17 cellular contexts compared by ENCODE assay signal in genomic region chr9:135774794-135775525, GRCh38.
A peak's percentile ranks its signal among the peaks of the same experiment; 100 is the strongest.
DNase-seq lines count a peak whose midpoint lies in the region; ATAC-seq, FAIRE-seq and TF ChIP-seq lines count a peak whose summit lies in the region.
"Had no signal": no experiment of that assay in that cellular context is flagged by ENCODE, and none has a peak within 500 bp of the region (broad histone marks: within the 10 kb centered on the region; RNA-seq: fewer than 3 reads in every experiment).

No MANE protein-coding gene starts in this region.

- CTCF ChIA-PET in A549 (lab: Yijun Ruan, JAX): no interaction called here
- CTCF ChIA-PET in IMR-90 (lab: Yijun Ruan, JAX): no interaction called here
- CTCF ChIA-PET in H1 (lab: Charles Lee; ENCODE audit: partially characterized antibody): interaction anchor here (0.9 to 1.9 kb wide), 4 partner anchors 23 to 171 kb away, joined by 3 to 7 read pairs (median 4); no protein-coding TSS in a partner anchor

- no peak overlapping the region for H2BK5ac ChIP-seq in IMR-90 (ENCODE audit: low read depth, low read length, poor library complexity, severe bottlenecking)
- no peak overlapping the region for H2BK5ac ChIP-seq in H1 (ENCODE audit: low read depth, low read length)
- H2BK5ac ChIP-seq in neuronal stem cell (ENCODE audit: low read length): peak overlapping the region; percentile 53

- H3K23me2 ChIP-seq in H1 (ENCODE audit: low read depth, low read length): peaks cover 6% of the 10 kb centered on the region; the same call in 1 of the 2 replicates

- TF ChIP-seq CTCF in A549 (IDR thresholded peaks at IDR 0.05) (no peak), IMR-90 (conservative IDR thresholded peaks at IDR 0.05; ENCODE audit: low read depth, low read length) (no peak), H1 (IDR thresholded peaks at IDR 0.05; ENCODE audit: control extremely low read depth in 1 of 3, insufficient read depth in 1 of 3, low read depth in 1 of 3, low read length in 3 of 3) (no peak)

- H3K23ac ChIP-seq in IMR-90 (ENCODE audit: low read depth, low read length) (no peak overlapping the region), H1 (ENCODE audit: insufficient read length) (no peak overlapping the region), neuronal stem cell (ENCODE audit: low read depth, low read length, poor library complexity) (peak overlapping the region; percentile 4)

- H2BK120ac ChIP-seq in IMR-90 (ENCODE audit: low read depth, low read length) (no peak overlapping the region), H1 (replicated peaks; ENCODE audit: low read depth, low read length) (no peak overlapping the region), neuronal stem cell (ENCODE audit: low read depth, low read length) (no peak overlapping the region)

- DNase-seq in A549 (ENCODE audit: low read depth in 1 of 2, low spot score in 1 of 2): no peak
- DNase-seq in IMR-90: no peak
- DNase-seq in H1 (ENCODE audit: low read depth in 1 of 2, low spot score in 2 of 2): no peak
- no peak for DNase-seq in neuronal stem cell (ENCODE audit: low spot score)
- no peak for DNase-seq in activated naive CD4-positive, alpha-beta T cell treated with Interleukin-2 at 50 U/mL for 16 hours
- no peak for DNase-seq in GM12891 (ENCODE audit: insufficient read length, low spot score)
- DNase-seq: Calu3; CD8-positive, alpha-beta T cell; DMS79 treated with DMSO at 0.1 percent for 48 hours; EL; GOT3 had no signal

- H3K56ac ChIP-seq in IMR-90 (ENCODE audit: extremely low read depth, insufficient read depth, low read length) (no peak overlapping the region), H1 (replicated peaks; ENCODE audit: insufficient read length, low read depth, low read length) (no peak overlapping the region)

- TF ChIP-seq EP300 in A549 (IDR thresholded peaks at IDR 0.05) (no peak), H1 (IDR thresholded peaks at IDR 0.05; ENCODE audit: borderline replicate concordance in 1 of 2, low read depth in 2 of 2, low read length in 2 of 2) (no peak)

- ATAC-seq in A549 (peak; percentile 20 to 21; a peak in 4 of 6 replicates), IMR-90 (ENCODE audit: low read depth) (no peak), GM18907 (IDR thresholded peaks at IDR 0.05; ENCODE audit: unreplicated experiment) (no peak)
- ATAC-seq: CD8-positive, alpha-beta T cell; GM12878 had no signal

- H3K4me3 ChIP-seq in A549: no peak overlapping the region
- no peak overlapping the region for H3K4me3 ChIP-seq in IMR-90 (ENCODE audit: insufficient read depth, low read depth, low read length)
- no peak overlapping the region for H3K4me3 ChIP-seq in H1 (ENCODE audit: extremely low read depth in 1 of 4, insufficient read depth in 2 of 4, low read depth in 3 of 4, low read length in 4 of 4)
- H3K4me3 ChIP-seq in neuronal stem cell (ENCODE audit: low read length in 2 of 2): peak overlapping the region in 1 of 2 donors; percentile 12
- H3K4me3 ChIP-seq: BLaER1 treated with 17β-estradiol and CSF1 and Interleukin-3, amounts not matched to agents 10 nM and 100 nM; GM12878; HAP-1; K562 had no signal

- POLR2A ChIA-PET in A549 (lab: Yijun Ruan, JAX): no interaction called here
- POLR2A ChIA-PET in IMR-90 (lab: Charles Lee; ENCODE audit: unreplicated experiment): no interaction called here
- POLR2A ChIA-PET in H1 (lab: Charles Lee; ENCODE audit: partially characterized antibody): no interaction called here

- H2BK20ac ChIP-seq in IMR-90 (ENCODE audit: low read depth, low read length) (no peak overlapping the region), H1 (ENCODE audit: low read length) (no peak overlapping the region)

- no peak overlapping the region for H2BK12ac ChIP-seq in H1 (ENCODE audit: low read depth, low read length)
- H2BK12ac ChIP-seq in neuronal stem cell (ENCODE audit: low read length): peak overlapping the region; percentile 41

- H3K27ac ChIP-seq in A549 (no peak overlapping the region), IMR-90 (ENCODE audit: insufficient read depth, low read length) (no peak overlapping the region), H1 (ENCODE audit: low read depth, low read length) (no peak overlapping the region), neuronal stem cell (replicated peaks; ENCODE audit: low read length) (no peak overlapping the region)
- H3K27ac ChIP-seq: 22Rv1; BLaER1 treated with 17β-estradiol and CSF1 and Interleukin-3, amounts not matched to agents 10 nM and 100 nM had no signal

- BruUV-seq in IMR-90 (replicated peaks; lab: Mats Ljungman, UMichigan): no TSS peak

- H3K79me2 ChIP-seq in H1 (ENCODE audit: control insufficient read depth in 1 of 2, insufficient read depth in 2 of 2, low read length in 2 of 2): no peaks in the 10 kb centered on the region

- H2BK15ac ChIP-seq in IMR-90 (ENCODE audit: low read depth, low read length): no peak overlapping the region
- H2BK15ac ChIP-seq in H1 (ENCODE audit: low read length): no peak overlapping the region
- no peak overlapping the region for H2BK15ac ChIP-seq in neuronal stem cell (ENCODE audit: low read length)

- intact Hi-C loops in IMR-90 (cut with micrococcal nuclease): no loop called here

- H4K20me1 ChIP-seq in IMR-90 (ENCODE audit: insufficient read depth, low read length) (no peaks in the 10 kb centered on the region), H1 (replicated peaks in 1 of 2; ENCODE audit: control insufficient read depth in 1 of 2, insufficient read depth in 2 of 2, low read length in 2 of 2) (peaks cover 0 to 7% of the 10 kb centered on the region in 2 experiments)

- FAIRE-seq in A549 (lab: Jason Lieb, UNC) (no peak), H1 (lab: Jason Lieb, UNC) (no peak), GM12891 (lab: Jason Lieb, UNC) (no peak)
- FAIRE-seq: GM12878 had no signal

- H3K4me1 ChIP-seq in A549 (no peaks in the 10 kb centered on the region), IMR-90 (ENCODE audit: control insufficient read depth, insufficient read depth, low read length) (no peaks in the 10 kb centered on the region), H1 (replicated peaks in 1 of 4; ENCODE audit: control insufficient read depth in 3 of 4, insufficient read depth in 4 of 4, low read length in 3 of 4) (no peaks in the 10 kb centered on the region), neuronal stem cell (ENCODE audit: control insufficient read depth in 2 of 2, insufficient read depth in 1 of 2, low read depth in 1 of 2, low read length in 2 of 2) (peaks cover 0 to 16% of the 10 kb centered on the region in 2 donors)
- H3K4me1 ChIP-seq: BLaER1 treated with 17β-estradiol and CSF1 and Interleukin-3, amounts not matched to agents 10 nM and 100 nM; HAP-1 had no signal

- H3K9me3 ChIP-seq in A549 (no peaks in the 10 kb centered on the region), IMR-90 (ENCODE audit: control insufficient read depth, insufficient read depth, low read length) (no peaks in the 10 kb centered on the region; the same call in 1 of the 2 replicates), H1 (ENCODE audit: insufficient read depth in 2 of 2, low read depth in 1 of 2, low read length in 1 of 2) (no peaks in the 10 kb centered on the region), neuronal stem cell (replicated peaks in 1 of 2; ENCODE audit: control insufficient read depth in 2 of 2, insufficient read depth in 1 of 2, low read depth in 1 of 2, low read length in 2 of 2) (peaks cover 0 to 4% of the 10 kb centered on the region in 2 donors)
- H3K9me3 ChIP-seq: BLaER1 treated with 17β-estradiol and CSF1 and Interleukin-3, amounts not matched to agents 10 nM and 100 nM; HAP-1 had no signal

- H3K9me1 ChIP-seq in IMR-90 (ENCODE audit: insufficient read depth, low read length): peaks cover 5% of the 10 kb centered on the region; the same call in 1 of the 2 replicates

- H2AK5ac ChIP-seq in IMR-90 (ENCODE audit: low read depth, low read length) (no peak overlapping the region), H1 (ENCODE audit: low read depth, low read length) (no peak overlapping the region), neuronal stem cell (ENCODE audit: low read depth, low read length) (peak overlapping the region; percentile 70)

- H4K8ac ChIP-seq in IMR-90 (ENCODE audit: low read depth in 2 of 2, low read length in 2 of 2): no peak overlapping the region
- no peak overlapping the region for H4K8ac ChIP-seq in H1 (ENCODE audit: extremely low read depth, insufficient read depth, low read length)
- H4K8ac ChIP-seq in neuronal stem cell (ENCODE audit: low read depth, low read length): no peak overlapping the region

- dilution Hi-C loops in IMR-90 (cut with HindIII; ENCODE audit: low sequenced_read_pairs, unreplicated experiment): no loop called here

- in situ Hi-C loops in IMR-90 (cut with MboI; ENCODE audit: low sequenced_read_pairs): no loop called here

- TF ChIP-seq POLR2A in A549 (IDR thresholded peaks at IDR 0.05; ENCODE audit: low read length) (no peak), IMR-90 (IDR thresholded peaks at IDR 0.05; ENCODE audit: low read depth, low read length) (no peak), H1 (IDR thresholded peaks at IDR 0.05; ENCODE audit: control extremely low read depth in 1 of 2, low read depth in 2 of 2, low read length in 2 of 2) (no peak), GM12891 (IDR thresholded peaks at IDR 0.05; ENCODE audit: low read depth, low read length) (no peak)

- H3K4me2 ChIP-seq in A549 (no peak overlapping the region), IMR-90 (ENCODE audit: low read depth, low read length) (no peak overlapping the region), H1 (ENCODE audit: insufficient read depth in 1 of 2, low read depth in 2 of 2, low read length in 2 of 2) (no peak overlapping the region), neuronal stem cell (ENCODE audit: insufficient read depth, low read length, poor library complexity, severe bottlenecking) (no peak overlapping the region)
- H3K4me2 ChIP-seq: BLaER1 treated with 17β-estradiol and CSF1 and Interleukin-3, amounts not matched to agents 10 nM and 100 nM had no signal

- H3K14ac ChIP-seq in IMR-90 (replicated peaks; ENCODE audit: low read depth, low read length) (no peak overlapping the region), H1 (ENCODE audit: insufficient read length) (no peak overlapping the region), neuronal stem cell (ENCODE audit: low read length) (no peak overlapping the region)

- H2AFZ ChIP-seq in IMR-90 (replicated peaks; ENCODE audit: low read length, poor library complexity): no peak overlapping the region
- no peak overlapping the region for H2AFZ ChIP-seq in H1 (ENCODE audit: low read length)
- no peak overlapping the region for H2AFZ ChIP-seq in neuronal stem cell (ENCODE audit: low read length)

- no peak overlapping the region for H3K9ac ChIP-seq in IMR-90 (ENCODE audit: low read depth, low read length)
- H3K9ac ChIP-seq in H1 (replicated peaks in 1 of 4; ENCODE audit: extremely low read depth in 1 of 4, low read depth in 3 of 4, low read length in 3 of 4): no peak overlapping the region
- H3K9ac ChIP-seq in neuronal stem cell (ENCODE audit: low read depth, low read length, poor library complexity): peak overlapping the region; percentile 70
- H3K9ac ChIP-seq: BLaER1 treated with 17β-estradiol and CSF1 and Interleukin-3, amounts not matched to agents 10 nM and 100 nM had no signal

- no peak overlapping the region for H4K5ac ChIP-seq in IMR-90 (ENCODE audit: low read depth, low read length)
- H4K5ac ChIP-seq in H1 (ENCODE audit: insufficient read length, low read depth, low read length): no peak overlapping the region

- 37% methylated on average over 10 of the region's 24 CpGs for WGBS in A549 (ENCODE audit: missing lambda C conversion rate)
- WGBS in IMR-90 (ENCODE audit: extremely low coverage in 2 of 2, insufficient read length in 1 of 2), 2 experiments: 80% methylated on average over 15 of the region's 24 CpGs; no CpG with 5 or more reads in 1 of the 2 experiments
- 92% methylated on average over 23 of the region's 24 CpGs; no CpG with 5 or more reads in 1 of the 2 experiments for WGBS in H1 (ENCODE audit: extremely low coverage in 1 of 2, insufficient coverage in 1 of 2, insufficient read length in 1 of 2, insufficient replicate concordance in 2 of 2, low coverage in 1 of 2, low lambda C conversion rate in 2 of 2, missing lambda C conversion rate in 1 of 2), 2 experiments
- no CpG with 5 or more reads among the region's 24 CpGs for WGBS in neuronal stem cell (ENCODE audit: extremely low coverage in 2 of 2, insufficient read length in 2 of 2, insufficient replicate concordance in 1 of 2), 2 donors

- no peak overlapping the region for H3K4ac ChIP-seq in IMR-90 (ENCODE audit: low read depth, low read length)
- no peak overlapping the region for H3K4ac ChIP-seq in H1 (replicated peaks; ENCODE audit: insufficient read length, low read depth, low read length)
- H3K4ac ChIP-seq in neuronal stem cell (ENCODE audit: low read length): no peak overlapping the region

- H3K36me3 ChIP-seq in IMR-90 (ENCODE audit: control insufficient read depth, insufficient read depth, low read length) (no peaks in the 10 kb centered on the region), H1 (ENCODE audit: control insufficient read depth in 2 of 4, insufficient read depth in 4 of 4, low read length in 3 of 4) (no peaks in the 10 kb centered on the region; a peak in 1 of 8 replicates), neuronal stem cell (replicated peaks in 1 of 2; ENCODE audit: control insufficient read depth in 2 of 2, insufficient read depth in 2 of 2, low read length in 2 of 2) (no peaks in the 10 kb centered on the region)
- H3K36me3 ChIP-seq: BLaER1 treated with 17β-estradiol and CSF1 and Interleukin-3, amounts not matched to agents 10 nM and 100 nM; HAP-1 had no signal

- no peak overlapping the region for H4K91ac ChIP-seq in IMR-90 (ENCODE audit: insufficient read depth, low read depth, low read length)
- no peak overlapping the region for H4K91ac ChIP-seq in H1 (replicated peaks; ENCODE audit: insufficient read length, low read length)
- no peak overlapping the region for H4K91ac ChIP-seq in neuronal stem cell (ENCODE audit: low read depth, low read length, poor library complexity)

- H3K27me3 ChIP-seq in IMR-90 (ENCODE audit: control insufficient read depth, insufficient read depth, low read length): peaks cover 5% of the 10 kb centered on the region
- H3K27me3 ChIP-seq in H1 (replicated peaks in 1 of 4; ENCODE audit: control insufficient read depth in 3 of 4, extremely low read depth in 1 of 4, insufficient read depth in 3 of 4, low read length in 3 of 4): no peaks in the 10 kb centered on the region
- H3K27me3 ChIP-seq in neuronal stem cell (ENCODE audit: control insufficient read depth in 3 of 3, insufficient read depth in 3 of 3, low read depth in 1 of 3, low read length in 3 of 3): peaks cover 0 to 6% (median 0%) of the 10 kb centered on the region in 3 experiments
- H3K27me3 ChIP-seq: BLaER1 treated with 17β-estradiol and CSF1 and Interleukin-3, amounts not matched to agents 10 nM and 100 nM had no signal

- H3K79me1 ChIP-seq in IMR-90 (ENCODE audit: low read depth in 1 of 2, low read length in 2 of 2): no peaks in the 10 kb centered on the region
- H3K79me1 ChIP-seq in H1 (ENCODE audit: low read depth, low read length): no peaks in the 10 kb centered on the region
- H3K79me1 ChIP-seq in neuronal stem cell (ENCODE audit: low read depth, low read length): peaks cover 6% of the 10 kb centered on the region

- no peak for TF ChIP-seq RAD21 in A549 (conservative IDR thresholded peaks at IDR 0.05 in 1 of 2, IDR thresholded peaks at IDR 0.05 in 1 of 2)
- TF ChIP-seq RAD21 in IMR-90 (IDR thresholded peaks at IDR 0.05; ENCODE audit: low read length): no peak
- TF ChIP-seq RAD21 in H1 (IDR thresholded peaks at IDR 0.05 in 1 of 2, conservative IDR thresholded peaks at IDR 0.05 in 1 of 2; ENCODE audit: low read depth in 2 of 2, low read length in 2 of 2): no peak

- H3K18ac ChIP-seq in IMR-90 (ENCODE audit: low read depth, low read length) (no peak overlapping the region), H1 (ENCODE audit: extremely low read depth, low read length) (no peak overlapping the region), neuronal stem cell (ENCODE audit: low read length) (peak overlapping the region; percentile 53)

- peak overlapping the region; percentile 16 for H2AK9ac ChIP-seq in IMR-90 (replicated peaks; ENCODE audit: low read depth, low read length, poor library complexity)

Comparison
In these comparisons a context has a peak if more than half of its experiments do, and no peak if none do; other contexts are left out.
1. ATAC-seq: peak in A549 (2 of 2); none in IMR-90 (single experiment) and GM18907 (single experiment).